9 cellular contexts compared by ENCODE assay signal in genomic region chr17:36072431-36073121, GRCh38. TPM values are rescaled to one million over a fixed set of nuclear protein-coding genes. Genes with fewer than 3 reads are reported as not detected.
DNase-seq lines count a peak whose midpoint lies in the region; ATAC-seq and TF ChIP-seq lines count a peak whose summit lies in the region.
"Had no signal": no experiment of that assay in that cellular context is flagged by ENCODE, and none has a peak within 500 bp of the region (broad histone marks: within the 10 kb centered on the region; RNA-seq: fewer than 3 reads in every experiment).

No MANE protein-coding gene starts in this region.

- H3K27me3 ChIP-seq in OCI-LY1 (ENCODE audit: insufficient read depth, low read length): 0 out of 2 replicates have a peak, but pooled peaks cover 8% of the 10 kb centered on the region

- H3K4me3 Mint-ChIP-seq in activated T-helper 17 cell treated with anti-CD3 and anti-CD28 coated beads, Interleukin-2, amount 50 U/mL, for 72 hours: no peak overlapping the region
- no peak overlapping the region for H3K4me3 Mint-ChIP-seq in glutamatergic neuron (ENCODE audit: unreplicated experiment)

- no peaks in the 10 kb centered on the region for H3F3A ChIP-seq in OCI-LY1 (ENCODE audit: insufficient read depth, low read length)

- no peaks in the 10 kb centered on the region for H4K20me1 ChIP-seq in OCI-LY1 (ENCODE audit: insufficient read depth, low read length)

- H2AFZ ChIP-seq in OCI-LY1 (ENCODE audit: low read length): no peak overlapping the region

- H3K36me3 ChIP-seq in OCI-LY1 (ENCODE audit: insufficient read depth, low read length): no peaks in the 10 kb centered on the region

- no peaks in the 10 kb centered on the region for H3K9me2 ChIP-seq in OCI-LY1 (ENCODE audit: low read depth, low read length)

- H3K4me3 ChIP-seq in OCI-LY1 (ENCODE audit: low read depth, low read length, poor library complexity, severe bottlenecking): no peak overlapping the region

- no peak overlapping the region for H3K27ac Mint-ChIP-seq in activated T-helper 17 cell treated with anti-CD3 and anti-CD28 coated beads, Interleukin-2, amount 50 U/mL, for 72 hours
- H3K27ac Mint-ChIP-seq in glutamatergic neuron (ENCODE audit: unreplicated experiment): no peak overlapping the region

- no peak overlapping the region for H3K9ac ChIP-seq in OCI-LY1 (ENCODE audit: low read length)

- H3K4me1 ChIP-seq in OCI-LY1 (ENCODE audit: insufficient read depth, low read length, severe bottlenecking): no peaks in the 10 kb centered on the region

- ATAC-seq in activated T-helper 17 cell treated with anti-CD3 and anti-CD28 coated beads, Interleukin-2, amount 50 U/mL, for 72 hours (replicated peaks): peak; percentile 71
- ATAC-seq in sciatic nerve (no peak), HG03139 (IDR thresholded peaks at IDR 0.05; ENCODE audit: unreplicated experiment) (no peak), GM21717 (IDR thresholded peaks at IDR 0.05; ENCODE audit: unreplicated experiment) (no peak)

- peak; percentile 89 for TF ChIP-seq CTCF in OCI-LY1 (IDR thresholded peaks at IDR 0.05; ENCODE audit: low read length)
- peak; percentile 82 for TF ChIP-seq CTCF in glutamatergic neuron (IDR thresholded peaks at IDR 0.05; ENCODE audit: partially characterized antibody, unreplicated experiment)

- H3K4me2 ChIP-seq in OCI-LY1 (ENCODE audit: low read length): no peak overlapping the region

- DNase-seq in COLO668 (lab: John Stamatoyannopoulos, UW; ENCODE audit: unreplicated experiment) (peak; percentile 11), H4 (ENCODE audit: low spot score) (peak; percentile 55), glutamatergic neuron (peak; percentile 66), sciatic nerve (ENCODE audit: low spot score) (peak; percentile 71)

- intact Hi-C loops in sciatic nerve (cut with DNase I): no loop called here

- no peaks in the 10 kb centered on the region for H3K36me3 Mint-ChIP-seq in activated T-helper 17 cell treated with anti-CD3 and anti-CD28 coated beads, Interleukin-2, amount 50 U/mL, for 72 hours (ENCODE audit: low read depth)
- H3K36me3 Mint-ChIP-seq in glutamatergic neuron (ENCODE audit: unreplicated experiment): no peaks in the 10 kb centered on the region

- H3K27me3 Mint-ChIP-seq in activated T-helper 17 cell treated with anti-CD3 and anti-CD28 coated beads, Interleukin-2, amount 50 U/mL, for 72 hours: peaks cover 15% of the 10 kb centered on the region
- peaks cover 2% of the 10 kb centered on the region for H3K27me3 Mint-ChIP-seq in glutamatergic neuron (ENCODE audit: unreplicated experiment)

- H3K27ac ChIP-seq in OCI-LY1 (ENCODE audit: low read depth, low read length, poor library complexity, severe bottlenecking): no peak overlapping the region

- H3K79me2 ChIP-seq in OCI-LY1 (ENCODE audit: insufficient read depth, low read length): no peaks in the 10 kb centered on the region

- no peaks in the 10 kb centered on the region for H3K4me1 Mint-ChIP-seq in activated T-helper 17 cell treated with anti-CD3 and anti-CD28 coated beads, Interleukin-2, amount 50 U/mL, for 72 hours
- H3K4me1 Mint-ChIP-seq in glutamatergic neuron (ENCODE audit: low read depth, unreplicated experiment): no peaks in the 10 kb centered on the region

- H3K9me3 Mint-ChIP-seq in activated T-helper 17 cell treated with anti-CD3 and anti-CD28 coated beads, Interleukin-2, amount 50 U/mL, for 72 hours: no peaks in the 10 kb centered on the region
- H3K9me3 Mint-ChIP-seq in glutamatergic neuron (ENCODE audit: unreplicated experiment): no peaks in the 10 kb centered on the region

- no peaks in the 10 kb centered on the region for H3K9me3 ChIP-seq in OCI-LY1 (ENCODE audit: low read length)

RNA-seq across cellular contexts. Expression of gene CCL18, which starts 8.5 kb away (rescaled TPM):
- total RNA-seq in H4 (2014; rRNA removed; shearing (Covaris generic)): not detected in 2 replicates
- total RNA-seq in activated T-helper 17 cell treated with anti-CD3 and anti-CD28 coated beads, Interleukin-2, amount 50 U/mL, for 72 hours: not detected
- total RNA-seq in glutamatergic neuron (ENCODE audit: unreplicated experiment) (not detected), sciatic nerve (58.8 TPM)
- total RNA-seq: urinary bladder had no signal

RNA-seq across cellular contexts. Expression of gene CCL3, which starts 17.4 kb away (rescaled TPM):
- total RNA-seq in H4 (2014; rRNA removed; shearing (Covaris generic)): not detected in 2 replicates
- total RNA-seq in activated T-helper 17 cell treated with anti-CD3 and anti-CD28 coated beads, Interleukin-2, amount 50 U/mL, for 72 hours: 100 to 1,000 TPM in 1 of 2 donors, 10 to 100 TPM in 1; 75.4 to 108 TPM
- total RNA-seq in glutamatergic neuron (ENCODE audit: unreplicated experiment) (not detected), sciatic nerve (39.9 TPM)

RNA-seq across cellular contexts. Expression of gene CCL4, which starts 31.1 kb away (rescaled TPM):
- not detected in 2 replicates for total RNA-seq in H4 (2014; rRNA removed; shearing (Covaris generic))
- total RNA-seq in activated T-helper 17 cell treated with anti-CD3 and anti-CD28 coated beads, Interleukin-2, amount 50 U/mL, for 72 hours: 10 to 100 TPM; 26.1 to 73.9 TPM
- total RNA-seq in glutamatergic neuron (ENCODE audit: unreplicated experiment): not detected
- total RNA-seq in sciatic nerve: 39.5 TPM

RNA-seq across cellular contexts. Expression of gene CCL23, which starts 54.8 kb away (rescaled TPM):
- total RNA-seq in H4 (2014; rRNA removed; shearing (Covaris generic)): not detected in 2 replicates
- not detected for total RNA-seq in activated T-helper 17 cell treated with anti-CD3 and anti-CD28 coated beads, Interleukin-2, amount 50 U/mL, for 72 hours
- not detected for total RNA-seq in glutamatergic neuron (ENCODE audit: unreplicated experiment)
- total RNA-seq in sciatic nerve: 1.0 TPM

Comparison
In these comparisons a context has a peak if more than half of its experiments do, and no peak if none do; other contexts are left out.
1. DNase-seq: peak in every context shown above with its lines; median percentile 71 in sciatic nerve; 66 in glutamatergic neuron; 55 in H4; 11 in COLO668.
2. RNA of gene CCL18, which starts 8.5 kb away (total RNA-seq): 58.8 TPM in sciatic nerve (single experiment); not detected in H4, not detected in activated T-helper 17 cell treated with anti-CD3 and anti-CD28 coated beads, Interleukin-2, amount 50 U/mL, for 72 hours and not detected in glutamatergic neuron (single experiment); every median in the first group is over 10 times any median in the second.
3. RNA of gene CCL3, which starts 17.4 kb away (total RNA-seq): 75.4 to 108 TPM in activated T-helper 17 cell treated with anti-CD3 and anti-CD28 coated beads, Interleukin-2, amount 50 U/mL, for 72 hours and 39.9 TPM in sciatic nerve (single experiment); not detected in glutamatergic neuron (single experiment) and not detected in H4; every median in the first group is over 10 times any median in the second.
4. RNA of gene CCL4, which starts 31.1 kb away (total RNA-seq): 26.1 to 73.9 TPM in activated T-helper 17 cell treated with anti-CD3 and anti-CD28 coated beads, Interleukin-2, amount 50 U/mL, for 72 hours and 39.5 TPM in sciatic nerve (single experiment); not detected in H4 and not detected in glutamatergic neuron (single experiment); every median in the first group is over 10 times any median in the second.